ENCODE assay signal across 26 cellular contexts in the genomic region with DNA sequence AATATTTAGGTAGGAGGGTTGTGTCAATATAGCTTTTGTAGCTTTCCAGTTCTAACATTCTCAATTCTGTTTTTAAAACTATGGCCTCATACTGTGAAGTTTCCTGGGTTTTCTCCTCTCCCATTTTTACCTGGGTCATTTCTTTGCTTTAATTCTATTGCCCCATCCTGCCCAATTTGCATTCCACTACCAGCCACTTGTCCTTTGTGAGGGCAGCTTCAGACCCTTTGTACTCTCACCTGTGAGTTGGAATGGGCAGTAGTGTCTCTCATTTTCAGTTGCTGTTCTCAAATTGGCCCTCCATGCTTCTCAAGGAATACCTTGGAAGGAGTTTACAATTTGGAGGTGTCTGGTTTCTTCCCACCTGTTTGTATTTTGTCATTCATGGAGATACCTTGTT.
DNase-seq lines count a peak whose midpoint lies in the region; ATAC-seq and TF ChIP-seq lines count a peak whose summit lies in the region.
"Had no signal": no experiment of that assay in that cellular context is flagged by ENCODE, and none has a peak within 500 bp of the region (broad histone marks: within the 10 kb centered on the region; RNA-seq: fewer than 3 reads in every experiment).

No MANE protein-coding gene starts in this region.

- DNase-seq in NT2/D1 (ENCODE audit: low read depth, low spot score) (peak; percentile 13), iPS DF 4.7 (ENCODE audit: extremely low read depth, low spot score) (peak; percentile 86), osteocyte (ENCODE audit: extremely low spot score, unreplicated experiment) (no peak), Right ventricle myocardium inferior (ENCODE audit: missing footprints) (no peak)
- DNase-seq in stimulated activated CD4-positive, alpha-beta T cell treated with anti-CD3 and anti-CD28 coated beads, Interleukin-1b, Interleukin-23, amount 100 ng/mL, for 48 hours: no peak
- DNase-seq: CD8-positive, alpha-beta T cell; DMS 273 treated with DMSO at 0.1 percent for 48 hours; DMS79; EL; GDM1; HFFc6; NCI-H1048; NCI-H1417; NCI-H187 treated with DMSO at 0.1 percent for 48 hours; NCI-H2171 treated with DMSO at 0.1 percent for 48 hours; NCI-H345; NCI-H524; NCI-H774; PC-3; SJCRH30 had no signal

- H3K36me3 Mint-ChIP-seq in osteocyte (ENCODE audit: unreplicated experiment): peaks cover 3% of the 10 kb centered on the region
- H3K36me3 Mint-ChIP-seq: CD8-positive, alpha-beta T cell had no signal

- H3K4me1 ChIP-seq in HUES48 (ENCODE audit: control insufficient read depth, insufficient read depth, low read length): peaks cover 18% of the 10 kb centered on the region
- no peaks in the 10 kb centered on the region for H3K4me1 ChIP-seq in NT2/D1 (ENCODE audit: insufficient read depth, insufficient read length)
- H3K4me1 ChIP-seq: HAP-1, SJCRH30 had no signal

- H3K4me3 Mint-ChIP-seq in osteocyte (ENCODE audit: unreplicated experiment): no peak overlapping the region
- H3K4me3 Mint-ChIP-seq: CD8-positive, alpha-beta T cell; HFFc6 had no signal

- TF ChIP-seq CTCF in osteocyte (IDR thresholded peaks at IDR 0.05): no peak

- no peaks in the 10 kb centered on the region for H3K27me3 Mint-ChIP-seq in osteocyte (ENCODE audit: unreplicated experiment)

- H3K4me1 Mint-ChIP-seq in osteocyte (ENCODE audit: unreplicated experiment): no peaks in the 10 kb centered on the region

- no peaks in the 10 kb centered on the region for H3K36me3 ChIP-seq in HUES48 (ENCODE audit: control insufficient read depth, insufficient read depth, low read length)
- no peaks in the 10 kb centered on the region for H3K36me3 ChIP-seq in NT2/D1 (ENCODE audit: insufficient read depth, insufficient read length, low read length)
- H3K36me3 ChIP-seq: HAP-1, SJCRH30 had no signal

- H3K27me3 ChIP-seq in HUES48 (ENCODE audit: control insufficient read depth, insufficient read depth, low read length): no peaks in the 10 kb centered on the region
- no peaks in the 10 kb centered on the region for H3K27me3 ChIP-seq in NT2/D1 (ENCODE audit: insufficient read depth, insufficient read length)
- H3K27me3 ChIP-seq: SJCRH30 had no signal

- no peak overlapping the region for H3K4me3 ChIP-seq in HUES48 (ENCODE audit: low read depth, low read length)
- no peak overlapping the region for H3K4me3 ChIP-seq in NT2/D1 (ENCODE audit: insufficient read length, low read depth)
- H3K4me3 ChIP-seq: GM12878, HAP-1, SJCRH30 had no signal

- peaks cover 16% of the 10 kb centered on the region; the same call in 1 of the 2 replicates for H3K9me3 ChIP-seq in HUES48 (ENCODE audit: control insufficient read depth, insufficient read depth, low read length)
- H3K9me3 ChIP-seq in NT2/D1 (ENCODE audit: insufficient read depth, low read length): peaks cover 3% of the 10 kb centered on the region
- H3K9me3 ChIP-seq: HAP-1, SJCRH30 had no signal

- H3K9ac ChIP-seq in HUES48 (ENCODE audit: low read depth, low read length) (no peak overlapping the region), NT2/D1 (ENCODE audit: insufficient read length, low read depth) (no peak overlapping the region)

- ATAC-seq in HG03520 (IDR thresholded peaks at IDR 0.05; ENCODE audit: unreplicated experiment) (no peak), Right ventricle myocardium inferior (no peak)
- ATAC-seq: CD8-positive, alpha-beta T cell; GM12878; PC-3; SK-N-SH treated with all-trans-retinoic acid at 6 μM for 48 hours had no signal

- no peak overlapping the region for H3K27ac Mint-ChIP-seq in osteocyte (ENCODE audit: unreplicated experiment)
- H3K27ac Mint-ChIP-seq: CD8-positive, alpha-beta T cell; HFFc6 had no signal

- peak overlapping the region; percentile 60 for H3K27ac ChIP-seq in HUES48 (ENCODE audit: low read depth, low read length)
- H3K27ac ChIP-seq: C4-2B, SJCRH30 had no signal

- intact Hi-C loops in Right ventricle myocardium inferior (cut with DNase I): loop anchor here (5.0 kb wide), 1 partner anchor 247 kb away; no protein-coding TSS in a partner anchor

- H3K9me3 Mint-ChIP-seq in osteocyte (ENCODE audit: unreplicated experiment): peaks cover 15% of the 10 kb centered on the region
- H3K9me3 Mint-ChIP-seq: CD8-positive, alpha-beta T cell had no signal

Comparison
In these comparisons a context has a peak if more than half of its experiments do, and no peak if none do; other contexts are left out.
1. DNase-seq: peak in NT2/D1 (single experiment) and iPS DF 4.7 (single experiment); none in osteocyte (single experiment), stimulated activated CD4-positive, alpha-beta T cell treated with anti-CD3 and anti-CD28 coated beads, Interleukin-1b, Interleukin-23, amount 100 ng/mL, for 48 hours (single experiment) and Right ventricle myocardium inferior (single experiment).